Comparison of ENCODE assay signal across 8 cellular contexts in the genomic region with DNA sequence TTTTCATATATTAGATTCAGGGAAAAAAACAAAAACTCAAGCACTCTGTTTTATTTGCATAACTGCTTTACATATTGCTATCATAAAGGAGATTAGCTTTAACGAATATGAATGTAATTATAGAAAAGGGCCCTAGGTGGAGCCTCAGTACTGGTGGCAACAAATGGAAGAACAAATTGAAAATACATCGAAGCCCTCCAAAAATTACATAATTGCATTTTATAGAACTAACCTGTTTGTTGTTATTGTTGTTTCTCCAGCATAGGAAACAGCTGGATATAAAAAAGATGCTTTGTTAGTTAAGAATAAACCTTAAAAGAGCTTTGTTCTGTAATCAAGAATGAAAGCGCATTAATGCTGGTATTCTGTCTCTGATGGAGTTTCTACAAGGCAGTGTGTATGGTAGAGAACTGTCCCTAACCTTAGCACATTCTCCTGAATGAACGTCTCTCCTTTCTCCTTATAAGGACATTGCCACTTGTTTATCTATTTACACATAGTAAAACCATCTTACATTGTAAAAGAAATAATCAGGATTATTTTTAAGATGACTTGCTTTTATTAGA. TPM values are rescaled to one million over a fixed set of nuclear protein-coding genes. Genes with fewer than 3 reads are reported as not detected.
A peak's percentile ranks its signal among the peaks of the same experiment; 100 is the strongest.
DNase-seq lines count a peak whose midpoint lies in the region; TF ChIP-seq lines count a peak whose summit lies in the region.

No MANE protein-coding gene starts in this region.

- peak overlapping the region; percentile 63; the same call in 1 of the 2 replicates for H3K4me3 Mint-ChIP-seq in HFFc6

- DNase-seq in SIG-M5 treated with dmso at 0.1 percent for 504 hours (lab: John Stamatoyannopoulos, UW; ENCODE audit: unreplicated experiment) (peak; percentile 15), SIG-M5 (lab: John Stamatoyannopoulos, UW) (no peak), HFFc6 (peak; percentile 18), NCI-H1092 (lab: John Stamatoyannopoulos, UW) (peak; percentile 4), SW480 (ENCODE audit: low spot score) (peak; percentile 67), foreskin melanocyte (peak; percentile 26), retinal pigment epithelial cell (ENCODE audit: low read depth) (peak; percentile 16), T1000 (lab: John Stamatoyannopoulos, UW) (no peak)

- peak; percentile 80 for TF ChIP-seq CTCF in HFFc6 (IDR thresholded peaks at IDR 0.05)
- peak; percentile 62 for TF ChIP-seq CTCF in retinal pigment epithelial cell (conservative IDR thresholded peaks at IDR 0.05; ENCODE audit: low read depth, low read length)

- no peak overlapping the region for H3K4me3 ChIP-seq in retinal pigment epithelial cell (ENCODE audit: low read length)

- H3K36me3 Mint-ChIP-seq in HFFc6 (ENCODE audit: low read depth), result no peaks in the 10 kb centered on the region

- H3K27me3 Mint-ChIP-seq in HFFc6 (ENCODE audit: insufficient read depth), result no peaks in the 10 kb centered on the region; the same call in 1 of the 2 replicates

- no peak overlapping the region for H3K27ac Mint-ChIP-seq in HFFc6

- peaks cover 23% of the 10 kb centered on the region for H3K4me1 Mint-ChIP-seq in HFFc6 (ENCODE audit: low read depth)

- no peaks in the 10 kb centered on the region for H3K9me3 Mint-ChIP-seq in HFFc6

RNA-seq across cellular contexts. Expression of a gene that starts 33.7 kb away (rescaled TPM):
- total RNA-seq in HFFc6 (2021; fragmentation: NEBNext Ultra II Directional; extraction: Animal tissue kit (Norgen Biotek cat#: 25700)), result 1 to 10 TPM; 2.9 to 3.8 (median 3.3) TPM

Comparison
In these comparisons a context has a peak if more than half of its experiments do, and no peak if none do; other contexts are left out.
1. DNase-seq: peak in SIG-M5 treated with dmso at 0.1 percent for 504 hours (single experiment), HFFc6 (single experiment), NCI-H1092 (single experiment), SW480 (single experiment), foreskin melanocyte (single experiment) and retinal pigment epithelial cell (single experiment); none in SIG-M5 (single experiment) and T1000 (single experiment).